1 cellular context compared by ENCODE assay signal in genomic region chr20:38472513-38473352, GRCh38.
TF ChIP-seq lines count a peak whose summit lies in the region.

TSS of gene RALGAPB (plus strand) at chr20:38472843. CDS start at chr20:38488433, 15,590 bp downstream.

TF ChIP-seq in HepG2, 621 proteins besides CTCF, POLR2A, EP300 and RAD21 (continued from another document and continues in another):
- TF ChIP-seq, protein P1, sequence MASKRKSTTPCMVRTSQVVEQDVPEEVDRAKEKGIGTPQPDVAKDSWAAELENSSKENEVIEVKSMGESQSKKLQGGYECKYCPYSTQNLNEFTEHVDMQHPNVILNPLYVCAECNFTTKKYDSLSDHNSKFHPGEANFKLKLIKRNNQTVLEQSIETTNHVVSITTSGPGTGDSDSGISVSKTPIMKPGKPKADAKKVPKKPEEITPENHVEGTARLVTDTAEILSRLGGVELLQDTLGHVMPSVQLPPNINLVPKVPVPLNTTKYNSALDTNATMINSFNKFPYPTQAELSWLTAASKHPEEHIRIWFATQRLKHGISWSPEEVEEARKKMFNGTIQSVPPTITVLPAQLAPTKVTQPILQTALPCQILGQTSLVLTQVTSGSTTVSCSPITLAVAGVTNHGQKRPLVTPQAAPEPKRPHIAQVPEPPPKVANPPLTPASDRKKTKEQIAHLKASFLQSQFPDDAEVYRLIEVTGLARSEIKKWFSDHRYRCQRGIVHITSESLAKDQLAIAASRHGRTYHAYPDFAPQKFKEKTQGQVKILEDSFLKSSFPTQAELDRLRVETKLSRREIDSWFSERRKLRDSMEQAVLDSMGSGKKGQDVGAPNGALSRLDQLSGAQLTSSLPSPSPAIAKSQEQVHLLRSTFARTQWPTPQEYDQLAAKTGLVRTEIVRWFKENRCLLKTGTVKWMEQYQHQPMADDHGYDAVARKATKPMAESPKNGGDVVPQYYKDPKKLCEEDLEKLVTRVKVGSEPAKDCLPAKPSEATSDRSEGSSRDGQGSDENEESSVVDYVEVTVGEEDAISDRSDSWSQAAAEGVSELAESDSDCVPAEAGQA (IDR thresholded peaks at IDR 0.05; ENCODE audit: low read depth): peak; percentile 93
- TF ChIP-seq, protein P1 (CRISPR knock-in tag; IDR thresholded peaks at IDR 0.05; ENCODE audit: borderline replicate concordance): peak; percentile 73; the same call in 1 of the 2 replicates
- TF ChIP-seq AGO2 (optimal IDR thresholded peaks at IDR 0.05; ENCODE audit: low read depth, low read length): peak; percentile 72
- TF ChIP-seq SAP130 (CRISPR knock-in tag; IDR thresholded peaks at IDR 0.05; ENCODE audit: low read depth): peak; percentile 96
- TF ChIP-seq SAFB2 (CRISPR knock-in tag; IDR thresholded peaks at IDR 0.05; ENCODE audit: borderline replicate concordance, low read depth): peak; percentile 96
- peak; percentile 88 for TF ChIP-seq EED (CRISPR knock-in tag; IDR thresholded peaks at IDR 0.05)
- peak; percentile 64 for TF ChIP-seq ZNF781 (CRISPR knock-in tag; IDR thresholded peaks at IDR 0.05; ENCODE audit: borderline replicate concordance, not compliant biosample characterization)
- TF ChIP-seq ZNF670 (CRISPR knock-in tag; IDR thresholded peaks at IDR 0.05; ENCODE audit: borderline replicate concordance): no peak
- peak; percentile 64; the same call in 1 of the 2 replicates for TF ChIP-seq ZNF556 (CRISPR knock-in tag; IDR thresholded peaks at IDR 0.05; ENCODE audit: borderline replicate concordance)
- no peak; the same call in 1 of the 2 replicates for TF ChIP-seq ZNF124 (CRISPR knock-in tag; IDR thresholded peaks at IDR 0.05)
- peak; percentile 60 for TF ChIP-seq NFYB (CRISPR knock-in tag; IDR thresholded peaks at IDR 0.05)
- TF ChIP-seq, protein P2, sequence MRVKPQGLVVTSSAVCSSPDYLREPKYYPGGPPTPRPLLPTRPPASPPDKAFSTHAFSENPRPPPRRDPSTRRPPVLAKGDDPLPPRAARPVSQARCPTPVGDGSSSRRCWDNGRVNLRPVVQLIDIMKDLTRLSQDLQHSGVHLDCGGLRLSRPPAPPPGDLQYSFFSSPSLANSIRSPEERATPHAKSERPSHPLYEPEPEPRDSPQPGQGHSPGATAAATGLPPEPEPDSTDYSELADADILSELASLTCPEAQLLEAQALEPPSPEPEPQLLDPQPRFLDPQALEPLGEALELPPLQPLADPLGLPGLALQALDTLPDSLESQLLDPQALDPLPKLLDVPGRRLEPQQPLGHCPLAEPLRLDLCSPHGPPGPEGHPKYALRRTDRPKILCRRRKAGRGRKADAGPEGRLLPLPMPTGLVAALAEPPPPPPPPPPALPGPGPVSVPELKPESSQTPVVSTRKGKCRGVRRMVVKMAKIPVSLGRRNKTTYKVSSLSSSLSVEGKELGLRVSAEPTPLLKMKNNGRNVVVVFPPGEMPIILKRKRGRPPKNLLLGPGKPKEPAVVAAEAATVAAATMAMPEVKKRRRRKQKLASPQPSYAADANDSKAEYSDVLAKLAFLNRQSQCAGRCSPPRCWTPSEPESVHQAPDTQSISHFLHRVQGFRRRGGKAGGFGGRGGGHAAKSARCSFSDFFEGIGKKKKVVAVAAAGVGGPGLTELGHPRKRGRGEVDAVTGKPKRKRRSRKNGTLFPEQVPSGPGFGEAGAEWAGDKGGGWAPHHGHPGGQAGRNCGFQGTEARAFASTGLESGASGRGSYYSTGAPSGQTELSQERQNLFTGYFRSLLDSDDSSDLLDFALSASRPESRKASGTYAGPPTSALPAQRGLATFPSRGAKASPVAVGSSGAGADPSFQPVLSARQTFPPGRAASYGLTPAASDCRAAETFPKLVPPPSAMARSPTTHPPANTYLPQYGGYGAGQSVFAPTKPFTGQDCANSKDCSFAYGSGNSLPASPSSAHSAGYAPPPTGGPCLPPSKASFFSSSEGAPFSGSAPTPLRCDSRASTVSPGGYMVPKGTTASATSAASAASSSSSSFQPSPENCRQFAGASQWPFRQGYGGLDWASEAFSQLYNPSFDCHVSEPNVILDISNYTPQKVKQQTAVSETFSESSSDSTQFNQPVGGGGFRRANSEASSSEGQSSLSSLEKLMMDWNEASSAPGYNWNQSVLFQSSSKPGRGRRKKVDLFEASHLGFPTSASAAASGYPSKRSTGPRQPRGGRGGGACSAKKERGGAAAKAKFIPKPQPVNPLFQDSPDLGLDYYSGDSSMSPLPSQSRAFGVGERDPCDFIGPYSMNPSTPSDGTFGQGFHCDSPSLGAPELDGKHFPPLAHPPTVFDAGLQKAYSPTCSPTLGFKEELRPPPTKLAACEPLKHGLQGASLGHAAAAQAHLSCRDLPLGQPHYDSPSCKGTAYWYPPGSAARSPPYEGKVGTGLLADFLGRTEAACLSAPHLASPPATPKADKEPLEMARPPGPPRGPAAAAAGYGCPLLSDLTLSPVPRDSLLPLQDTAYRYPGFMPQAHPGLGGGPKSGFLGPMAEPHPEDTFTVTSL (CRISPR knock-in tag; IDR thresholded peaks at IDR 0.05; ENCODE audit: borderline replicate concordance): no peak
- TF ChIP-seq ZSCAN29 (CRISPR knock-in tag; conservative IDR thresholded peaks at IDR 0.05): no peak; the same call in 1 of the 2 replicates
- no peak; the same call in 1 of the 2 replicates for TF ChIP-seq ZNF318 (CRISPR knock-in tag; IDR thresholded peaks at IDR 0.05)
- TF ChIP-seq ZEB1 (IDR thresholded peaks at IDR 0.05; ENCODE audit: insufficient replicate concordance, low read depth): peak; percentile 95
- TF ChIP-seq NFE2L1 (CRISPR knock-in tag; IDR thresholded peaks at IDR 0.05; ENCODE audit: borderline replicate concordance): peak; percentile 17; the same call in 1 of the 2 replicates
- peak; percentile 81 for TF ChIP-seq KDM3A (CRISPR knock-in tag; IDR thresholded peaks at IDR 0.05; ENCODE audit: low read depth)
- TF ChIP-seq POLR2G (IDR thresholded peaks at IDR 0.05; ENCODE audit: low read depth, low read length): peak; percentile 95
- no peak for TF ChIP-seq FOSL1 (CRISPR knock-in tag; IDR thresholded peaks at IDR 0.05; ENCODE audit: borderline replicate concordance)
- TF ChIP-seq MED13 (CRISPR knock-in tag; IDR thresholded peaks at IDR 0.05): peak; percentile 89
- no peak for TF ChIP-seq KLF15 (CRISPR knock-in tag; IDR thresholded peaks at IDR 0.05; ENCODE audit: borderline replicate concordance)
- TF ChIP-seq ZKSCAN1 (IDR thresholded peaks at IDR 0.05; ENCODE audit: low read length): no peak
- TF ChIP-seq HOXA3 (CRISPR knock-in tag; IDR thresholded peaks at IDR 0.05): peak; percentile 98
- TF ChIP-seq ATF7-NPFF (CRISPR knock-in tag; IDR thresholded peaks at IDR 0.05; ENCODE audit: low read depth): 0 out of 2 replicates have a peak, but pooled peaks have one; percentile 39
- TF ChIP-seq KDM5B (CRISPR knock-in tag; IDR thresholded peaks at IDR 0.05; ENCODE audit: borderline replicate concordance): peak; percentile 37; the same call in 1 of the 2 replicates
- no peak for TF ChIP-seq PCBP2 (optimal IDR thresholded peaks at IDR 0.05; ENCODE audit: low read depth, low read length, poor library complexity, severe bottlenecking)
- TF ChIP-seq ZNF883 (CRISPR knock-in tag; IDR thresholded peaks at IDR 0.05; ENCODE audit: not compliant biosample characterization): peak; percentile 97
- TF ChIP-seq ZNF253 (CRISPR knock-in tag; IDR thresholded peaks at IDR 0.05; ENCODE audit: borderline replicate concordance): no peak
- TF ChIP-seq ZNF460 (CRISPR knock-in tag; IDR thresholded peaks at IDR 0.05; ENCODE audit: borderline replicate concordance): no peak
- TF ChIP-seq ZNF572 (CRISPR knock-in tag; IDR thresholded peaks at IDR 0.05): peak; percentile 16
- TF ChIP-seq, protein P3, sequence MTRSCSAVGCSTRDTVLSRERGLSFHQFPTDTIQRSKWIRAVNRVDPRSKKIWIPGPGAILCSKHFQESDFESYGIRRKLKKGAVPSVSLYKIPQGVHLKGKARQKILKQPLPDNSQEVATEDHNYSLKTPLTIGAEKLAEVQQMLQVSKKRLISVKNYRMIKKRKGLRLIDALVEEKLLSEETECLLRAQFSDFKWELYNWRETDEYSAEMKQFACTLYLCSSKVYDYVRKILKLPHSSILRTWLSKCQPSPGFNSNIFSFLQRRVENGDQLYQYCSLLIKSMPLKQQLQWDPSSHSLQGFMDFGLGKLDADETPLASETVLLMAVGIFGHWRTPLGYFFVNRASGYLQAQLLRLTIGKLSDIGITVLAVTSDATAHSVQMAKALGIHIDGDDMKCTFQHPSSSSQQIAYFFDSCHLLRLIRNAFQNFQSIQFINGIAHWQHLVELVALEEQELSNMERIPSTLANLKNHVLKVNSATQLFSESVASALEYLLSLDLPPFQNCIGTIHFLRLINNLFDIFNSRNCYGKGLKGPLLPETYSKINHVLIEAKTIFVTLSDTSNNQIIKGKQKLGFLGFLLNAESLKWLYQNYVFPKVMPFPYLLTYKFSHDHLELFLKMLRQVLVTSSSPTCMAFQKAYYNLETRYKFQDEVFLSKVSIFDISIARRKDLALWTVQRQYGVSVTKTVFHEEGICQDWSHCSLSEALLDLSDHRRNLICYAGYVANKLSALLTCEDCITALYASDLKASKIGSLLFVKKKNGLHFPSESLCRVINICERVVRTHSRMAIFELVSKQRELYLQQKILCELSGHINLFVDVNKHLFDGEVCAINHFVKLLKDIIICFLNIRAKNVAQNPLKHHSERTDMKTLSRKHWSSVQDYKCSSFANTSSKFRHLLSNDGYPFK (CRISPR knock-in tag; IDR thresholded peaks at IDR 0.05; ENCODE audit: borderline replicate concordance): peak; percentile 75; the same call in 1 of the 2 replicates
- peak; percentile 87; the same call in 1 of the 2 replicates for TF ChIP-seq ZNF547 (CRISPR knock-in tag; IDR thresholded peaks at IDR 0.05)
- no peak for TF ChIP-seq EZH2 (conservative IDR thresholded peaks at IDR 0.05; ENCODE audit: low read depth, low read length)
- TF ChIP-seq, protein P4, sequence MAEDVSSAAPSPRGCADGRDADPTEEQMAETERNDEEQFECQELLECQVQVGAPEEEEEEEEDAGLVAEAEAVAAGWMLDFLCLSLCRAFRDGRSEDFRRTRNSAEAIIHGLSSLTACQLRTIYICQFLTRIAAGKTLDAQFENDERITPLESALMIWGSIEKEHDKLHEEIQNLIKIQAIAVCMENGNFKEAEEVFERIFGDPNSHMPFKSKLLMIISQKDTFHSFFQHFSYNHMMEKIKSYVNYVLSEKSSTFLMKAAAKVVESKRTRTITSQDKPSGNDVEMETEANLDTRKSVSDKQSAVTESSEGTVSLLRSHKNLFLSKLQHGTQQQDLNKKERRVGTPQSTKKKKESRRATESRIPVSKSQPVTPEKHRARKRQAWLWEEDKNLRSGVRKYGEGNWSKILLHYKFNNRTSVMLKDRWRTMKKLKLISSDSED (CRISPR knock-in tag; IDR thresholded peaks at IDR 0.05): 0 out of 2 replicates have a peak, but pooled peaks have one; percentile 80
